ENCODE assay signal across 1 cellular context in the genomic region with DNA sequence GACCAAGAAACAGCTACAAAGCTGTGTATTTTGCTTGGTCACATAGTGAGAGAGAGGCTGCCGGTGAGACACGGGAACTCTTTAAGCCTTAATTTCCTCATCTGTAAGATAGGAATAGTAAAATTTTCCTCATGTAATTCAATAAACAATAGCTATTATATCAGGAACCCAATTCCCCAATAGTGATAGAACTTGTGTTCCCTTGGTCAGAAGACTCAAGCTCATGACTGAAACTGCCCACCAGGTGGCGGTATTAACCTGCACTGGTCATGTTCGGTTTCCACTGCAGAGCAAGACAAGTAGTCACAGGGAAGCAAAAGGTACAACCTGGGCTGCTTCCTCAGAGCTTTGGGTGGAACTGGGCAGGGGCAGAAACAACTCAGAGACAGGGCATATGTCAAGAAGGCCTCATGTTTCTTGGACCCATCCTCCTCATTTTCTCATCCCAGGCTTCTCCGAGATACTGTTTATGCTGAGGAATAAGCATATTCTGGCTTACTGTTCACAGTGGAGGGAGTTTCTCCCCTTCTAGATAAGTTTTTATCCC.
TF ChIP-seq lines count a peak whose summit lies in the region.

No MANE protein-coding gene starts in this region.

TF ChIP-seq in endothelial cell of umbilical vein, 7 proteins besides CTCF, POLR2A, EP300 and RAD21:
- TF ChIP-seq POLR2AphosphoS5 (IDR thresholded peaks at IDR 0.05; ENCODE audit: insufficient read depth, low read depth, low read length) (no peak), EZH2 (IDR thresholded peaks at IDR 0.05; ENCODE audit: borderline replicate concordance, low read depth, low read length, severe bottlenecking) (no peak), FOS (IDR thresholded peaks at IDR 0.05; ENCODE audit: borderline replicate concordance, insufficient read depth, low read length) (no peak), JUN (IDR thresholded peaks at IDR 0.05; ENCODE audit: borderline replicate concordance, insufficient read depth, insufficient read length, low read depth) (no peak)
